ENCODE assay signal across 17 cellular contexts in the genomic region with DNA sequence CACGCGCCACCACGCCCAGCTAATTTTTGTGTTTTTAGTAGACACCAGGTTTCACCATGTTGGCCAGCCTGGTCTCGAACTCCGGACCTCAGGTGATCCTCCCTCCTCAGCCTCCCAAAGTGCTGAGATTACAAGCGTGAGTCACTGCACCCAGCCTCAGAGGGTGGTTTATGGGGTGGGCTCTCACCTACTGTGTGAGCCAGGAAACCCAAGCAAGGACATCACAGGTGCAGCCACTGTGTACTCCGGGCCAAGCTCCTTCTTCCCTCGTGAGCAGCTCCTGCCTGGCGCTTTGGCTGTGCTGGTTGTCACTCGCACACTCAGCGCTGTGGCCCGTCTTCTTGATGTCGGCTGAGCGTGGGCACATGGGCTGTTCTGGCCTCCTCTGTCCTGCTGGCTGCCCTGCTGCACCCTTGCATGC.
DNase-seq lines count a peak whose midpoint lies in the region; ATAC-seq and TF ChIP-seq lines count a peak whose summit lies in the region.
"Had no signal": no experiment of that assay in that cellular context is flagged by ENCODE, and none has a peak within 500 bp of the region (broad histone marks: within the 10 kb centered on the region; RNA-seq: fewer than 3 reads in every experiment).

No MANE protein-coding gene starts in this region.

- DNase-seq in Right ventricle myocardium superior (peak; percentile 35), left cardiac atrium (no peak), endodermal cell (no peak), neural progenitor cell (ENCODE audit: low spot score) (no peak), aorta (peak; percentile 23 to 67), HT-29 (ENCODE audit: low spot score) (no peak), nucleus accumbens (lab: John Stamatoyannopoulos, UW) (no peak)
- DNase-seq: AML-193; CD4-positive, CD25-positive, alpha-beta regulatory T cell; DMS53; HCEC 1CT; NCI-H1417; NCI-H1930; NCI-H2171 treated with DMSO at 0.1 percent for 48 hours; NCI-H82 had no signal

- ATAC-seq in Right ventricle myocardium superior (ENCODE audit: poor library complexity) (no peak), left cardiac atrium (no peak), aorta (ENCODE audit: low FRiP score) (no peak), SK-N-SH treated with all-trans-retinoic acid at 6 μM for 48 hours (no peak)
- ATAC-seq: GM12878 had no signal

- H3K27me3 Mint-ChIP-seq in endodermal cell (ENCODE audit: insufficient read depth) = no peaks in the 10 kb centered on the region
- peaks cover 2% of the 10 kb centered on the region for H3K27me3 Mint-ChIP-seq in neural progenitor cell (ENCODE audit: insufficient read depth, low read depth)

- H3K4me2 ChIP-seq in neural progenitor cell = no peak overlapping the region

- no peak overlapping the region for H3K27ac ChIP-seq in endodermal cell (ENCODE audit: low read depth, low read length)
- no peak overlapping the region for H3K27ac ChIP-seq in neural progenitor cell
- no peak overlapping the region for H3K27ac ChIP-seq in aorta (ENCODE audit: low read depth in 1 of 2, low read length in 2 of 2)

- 93 to 99% methylated on average over 13 to 14 of the region's 14 CpGs for WGBS in endodermal cell (ENCODE audit: insufficient coverage in 1 of 2, insufficient read length in 1 of 2), 2 experiments
- 95 to 97% methylated on average over 14 of the region's 14 CpGs for WGBS in aorta, 2 donors

- TF ChIP-seq CTCF in endodermal cell (conservative IDR thresholded peaks at IDR 0.05) = no peak
- TF ChIP-seq CTCF in neural progenitor cell (IDR thresholded peaks at IDR 0.05) = no peak

- H3K4me1 ChIP-seq in endodermal cell (ENCODE audit: control insufficient read depth, insufficient read depth, low read length) = no peaks in the 10 kb centered on the region
- H3K4me1 ChIP-seq in neural progenitor cell = no peaks in the 10 kb centered on the region
- no peaks in the 10 kb centered on the region for H3K4me1 ChIP-seq in aorta (ENCODE audit: control insufficient read depth in 1 of 2, insufficient read depth in 2 of 2, low read length in 2 of 2)

- H2AFZ ChIP-seq in neural progenitor cell (replicated peaks) = no peak overlapping the region

- H3K36me3 ChIP-seq in endodermal cell (ENCODE audit: control insufficient read depth, insufficient read depth, low read length) (peaks cover 5% of the 10 kb centered on the region), neural progenitor cell (no peaks in the 10 kb centered on the region), aorta (ENCODE audit: control insufficient read depth in 1 of 2, insufficient read depth in 2 of 2, low read length in 1 of 2) (no peaks in the 10 kb centered on the region)

- peak overlapping the region; percentile 61 for H3K27ac Mint-ChIP-seq in endodermal cell
- H3K27ac Mint-ChIP-seq in neural progenitor cell = peak overlapping the region; percentile 42

- H3K36me3 Mint-ChIP-seq in endodermal cell (ENCODE audit: low read depth) (peaks cover 3% of the 10 kb centered on the region), neural progenitor cell (peaks cover 14% of the 10 kb centered on the region)
- H3K36me3 Mint-ChIP-seq: CD4-positive, CD25-positive, alpha-beta regulatory T cell had no signal

- H3K27me3 ChIP-seq in endodermal cell (ENCODE audit: control insufficient read depth, insufficient read depth, low read length, poor library complexity, severe bottlenecking) = no peaks in the 10 kb centered on the region
- no peaks in the 10 kb centered on the region for H3K27me3 ChIP-seq in neural progenitor cell
- no peaks in the 10 kb centered on the region for H3K27me3 ChIP-seq in aorta (ENCODE audit: control insufficient read depth in 1 of 2, insufficient read depth in 2 of 2, low read length in 1 of 2)

- no peaks in the 10 kb centered on the region for H4K20me1 ChIP-seq in neural progenitor cell (ENCODE audit: low read depth)

- H3K4me1 Mint-ChIP-seq in endodermal cell (no peaks in the 10 kb centered on the region), neural progenitor cell (peaks cover 7% of the 10 kb centered on the region)
- H3K4me1 Mint-ChIP-seq: CD4-positive, CD25-positive, alpha-beta regulatory T cell had no signal

- H3K9ac ChIP-seq in endodermal cell (ENCODE audit: extremely low read depth, low read length, poor library complexity, severe bottlenecking) (no peak overlapping the region), neural progenitor cell (no peak overlapping the region)

- no peaks in the 10 kb centered on the region for H3K79me2 ChIP-seq in neural progenitor cell (ENCODE audit: low read depth)

- H3K9me3 Mint-ChIP-seq in endodermal cell (no peaks in the 10 kb centered on the region), neural progenitor cell (no peaks in the 10 kb centered on the region)
- H3K9me3 Mint-ChIP-seq: CD4-positive, CD25-positive, alpha-beta regulatory T cell had no signal

- no peak overlapping the region for H3K4me3 ChIP-seq in endodermal cell (ENCODE audit: low read length)
- no peak overlapping the region for H3K4me3 ChIP-seq in neural progenitor cell
- no peak overlapping the region for H3K4me3 ChIP-seq in aorta (ENCODE audit: low read length in 2 of 2)
- H3K4me3 ChIP-seq: GM12878 had no signal

- intact Hi-C loops in Right ventricle myocardium superior (cut with DNase I) (no loop called here), left cardiac atrium (cut with DNase I) (no loop called here), aorta (cut with DNase I) (no loop called here)

- H3K9me3 ChIP-seq in endodermal cell (ENCODE audit: control insufficient read depth, low read length) (no peaks in the 10 kb centered on the region), neural progenitor cell (ENCODE audit: low read depth) (no peaks in the 10 kb centered on the region), aorta (ENCODE audit: control insufficient read depth, low read length) (no peaks in the 10 kb centered on the region)

- no peaks in the 10 kb centered on the region for H3F3A ChIP-seq in neural progenitor cell (ENCODE audit: low read depth)

- no peak overlapping the region for H3K4me3 Mint-ChIP-seq in endodermal cell
- H3K4me3 Mint-ChIP-seq in neural progenitor cell = no peak overlapping the region
- H3K4me3 Mint-ChIP-seq: CD4-positive, CD25-positive, alpha-beta regulatory T cell had no signal

TF ChIP-seq in SK-N-SH treated with all-trans-retinoic acid at 6 μM for 48 hours, 23 proteins besides CTCF, POLR2A, EP300 and RAD21:
- TF ChIP-seq ZNF70 (CRISPR knock-in tag; IDR thresholded peaks at IDR 0.05) = no peak
- no peak for TF ChIP-seq ARNTL (CRISPR knock-in tag; IDR thresholded peaks at IDR 0.05; ENCODE audit: borderline replicate concordance, low read depth)
- TF ChIP-seq SNAI2 (CRISPR knock-in tag; IDR thresholded peaks at IDR 0.05) = no peak
- no peak for TF ChIP-seq BACH2 (CRISPR knock-in tag; IDR thresholded peaks at IDR 0.05; ENCODE audit: borderline replicate concordance)
- TF ChIP-seq ZNF565 (CRISPR knock-in tag; conservative IDR thresholded peaks at IDR 0.05; ENCODE audit: low read depth) = no peak
- no peak for TF ChIP-seq ZFP3 (CRISPR knock-in tag; IDR thresholded peaks at IDR 0.05)
- no peak for TF ChIP-seq GLIS3 (CRISPR knock-in tag; IDR thresholded peaks at IDR 0.05)
- no peak for TF ChIP-seq ESRRG (CRISPR knock-in tag; IDR thresholded peaks at IDR 0.05)
- TF ChIP-seq CREB5 (CRISPR knock-in tag; IDR thresholded peaks at IDR 0.05; ENCODE audit: low read depth) = no peak
- no peak for TF ChIP-seq PATZ1 (CRISPR knock-in tag; IDR thresholded peaks at IDR 0.05; ENCODE audit: borderline replicate concordance)
- TF ChIP-seq ZC3H10 (CRISPR knock-in tag; IDR thresholded peaks at IDR 0.05) = no peak
- TF ChIP-seq RARB (CRISPR knock-in tag; IDR thresholded peaks at IDR 0.05) = no peak
- TF ChIP-seq CSDC2 (CRISPR knock-in tag; IDR thresholded peaks at IDR 0.05) = no peak
- TF ChIP-seq PPARA (CRISPR knock-in tag; IDR thresholded peaks at IDR 0.05; ENCODE audit: borderline replicate concordance) = no peak
- no peak for TF ChIP-seq ISL1 (CRISPR knock-in tag; IDR thresholded peaks at IDR 0.05)

Comparison
In these comparisons a context has a peak if more than half of its experiments do, and no peak if none do; other contexts are left out.
1. DNase-seq: peak in Right ventricle myocardium superior (single experiment) and aorta (2 of 2); none in left cardiac atrium (single experiment), endodermal cell (single experiment), neural progenitor cell (single experiment), HT-29 (single experiment) and nucleus accumbens (0 of 56).